ENCODE assay signal across 1 cellular context in the genomic region with DNA sequence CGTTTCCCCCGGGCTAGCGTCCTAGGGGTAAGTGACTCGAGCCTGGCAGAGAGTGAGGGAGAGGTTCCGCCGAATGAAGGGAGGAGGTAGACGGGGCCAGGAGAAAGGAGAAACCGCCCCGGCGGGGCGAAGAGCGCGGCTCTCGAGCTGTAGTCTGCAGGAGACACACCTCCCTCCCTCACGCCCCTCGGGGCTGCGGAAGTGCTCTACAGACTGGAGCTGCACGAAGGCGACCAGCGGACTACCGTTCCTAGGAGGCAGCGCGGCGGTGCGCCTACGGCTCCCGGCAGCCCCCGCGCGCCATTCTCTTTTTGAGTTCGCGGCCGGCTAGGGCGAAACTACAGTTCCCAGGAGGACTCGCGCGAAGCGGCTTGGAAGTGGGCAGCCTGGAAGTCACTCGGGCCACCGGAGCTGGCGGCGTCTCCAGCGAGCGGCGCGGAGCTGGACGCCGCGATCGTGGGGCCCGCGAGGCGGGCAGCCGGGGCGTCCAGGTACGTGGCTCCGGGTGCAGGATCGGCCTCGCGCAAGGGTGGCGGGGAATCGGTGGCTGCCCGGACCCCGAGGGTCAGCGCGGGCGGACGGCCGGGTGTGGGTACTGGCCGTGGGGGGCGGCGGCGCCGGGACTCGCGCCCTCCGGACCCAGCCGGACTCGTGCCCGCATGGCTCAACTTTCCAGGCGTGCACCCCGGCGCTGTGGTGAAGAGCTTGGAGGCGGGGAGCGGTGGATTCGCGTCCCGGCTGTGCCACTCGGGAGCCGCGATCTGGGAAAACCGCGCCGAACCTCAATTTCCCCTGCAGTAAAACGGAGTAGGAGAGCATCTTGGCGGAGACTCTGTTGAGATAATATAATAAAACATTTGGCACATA.
TF ChIP-seq lines count a peak whose summit lies in the region.

A gene with protein sequence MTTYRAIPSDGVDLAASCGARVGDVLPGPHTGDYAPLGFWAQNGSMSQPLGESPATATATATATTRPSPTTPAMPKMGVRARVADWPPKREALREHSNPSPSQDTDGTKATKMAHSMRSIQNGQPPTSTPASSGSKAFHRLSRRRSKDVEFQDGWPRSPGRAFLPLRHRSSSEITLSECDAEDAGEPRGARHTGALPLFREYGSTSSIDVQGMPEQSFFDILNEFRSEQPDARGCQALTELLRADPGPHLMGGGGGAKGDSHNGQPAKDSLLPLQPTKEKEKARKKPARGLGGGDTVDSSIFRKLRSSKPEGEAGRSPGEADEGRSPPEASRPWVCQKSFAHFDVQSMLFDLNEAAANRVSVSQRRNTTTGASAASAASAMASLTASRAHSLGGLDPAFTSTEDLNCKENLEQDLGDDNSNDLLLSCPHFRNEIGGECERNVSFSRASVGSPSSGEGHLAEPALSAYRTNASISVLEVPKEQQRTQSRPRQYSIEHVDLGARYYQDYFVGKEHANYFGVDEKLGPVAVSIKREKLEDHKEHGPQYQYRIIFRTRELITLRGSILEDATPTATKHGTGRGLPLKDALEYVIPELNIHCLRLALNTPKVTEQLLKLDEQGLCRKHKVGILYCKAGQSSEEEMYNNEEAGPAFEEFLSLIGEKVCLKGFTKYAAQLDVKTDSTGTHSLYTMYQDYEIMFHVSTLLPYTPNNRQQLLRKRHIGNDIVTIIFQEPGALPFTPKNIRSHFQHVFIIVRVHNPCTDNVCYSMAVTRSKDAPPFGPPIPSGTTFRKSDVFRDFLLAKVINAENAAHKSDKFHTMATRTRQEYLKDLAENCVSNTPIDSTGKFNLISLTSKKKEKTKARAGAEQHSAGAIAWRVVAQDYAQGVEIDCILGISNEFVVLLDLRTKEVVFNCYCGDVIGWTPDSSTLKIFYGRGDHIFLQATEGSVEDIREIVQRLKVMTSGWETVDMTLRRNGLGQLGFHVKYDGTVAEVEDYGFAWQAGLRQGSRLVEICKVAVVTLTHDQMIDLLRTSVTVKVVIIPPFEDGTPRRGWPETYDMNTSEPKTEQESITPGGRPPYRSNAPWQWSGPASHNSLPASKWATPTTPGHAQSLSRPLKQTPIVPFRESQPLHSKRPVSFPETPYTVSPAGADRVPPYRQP (N-terminal part only) (plus strand): TSS at position 341 of the 867 bp plus-strand sequence. CDS start 174,358 bp downstream, outside the sequence.

TF ChIP-seq in K562, 482 proteins besides CTCF, POLR2A, EP300 and RAD21 (continued from another document and continues in another):
- TF ChIP-seq, protein P1, sequence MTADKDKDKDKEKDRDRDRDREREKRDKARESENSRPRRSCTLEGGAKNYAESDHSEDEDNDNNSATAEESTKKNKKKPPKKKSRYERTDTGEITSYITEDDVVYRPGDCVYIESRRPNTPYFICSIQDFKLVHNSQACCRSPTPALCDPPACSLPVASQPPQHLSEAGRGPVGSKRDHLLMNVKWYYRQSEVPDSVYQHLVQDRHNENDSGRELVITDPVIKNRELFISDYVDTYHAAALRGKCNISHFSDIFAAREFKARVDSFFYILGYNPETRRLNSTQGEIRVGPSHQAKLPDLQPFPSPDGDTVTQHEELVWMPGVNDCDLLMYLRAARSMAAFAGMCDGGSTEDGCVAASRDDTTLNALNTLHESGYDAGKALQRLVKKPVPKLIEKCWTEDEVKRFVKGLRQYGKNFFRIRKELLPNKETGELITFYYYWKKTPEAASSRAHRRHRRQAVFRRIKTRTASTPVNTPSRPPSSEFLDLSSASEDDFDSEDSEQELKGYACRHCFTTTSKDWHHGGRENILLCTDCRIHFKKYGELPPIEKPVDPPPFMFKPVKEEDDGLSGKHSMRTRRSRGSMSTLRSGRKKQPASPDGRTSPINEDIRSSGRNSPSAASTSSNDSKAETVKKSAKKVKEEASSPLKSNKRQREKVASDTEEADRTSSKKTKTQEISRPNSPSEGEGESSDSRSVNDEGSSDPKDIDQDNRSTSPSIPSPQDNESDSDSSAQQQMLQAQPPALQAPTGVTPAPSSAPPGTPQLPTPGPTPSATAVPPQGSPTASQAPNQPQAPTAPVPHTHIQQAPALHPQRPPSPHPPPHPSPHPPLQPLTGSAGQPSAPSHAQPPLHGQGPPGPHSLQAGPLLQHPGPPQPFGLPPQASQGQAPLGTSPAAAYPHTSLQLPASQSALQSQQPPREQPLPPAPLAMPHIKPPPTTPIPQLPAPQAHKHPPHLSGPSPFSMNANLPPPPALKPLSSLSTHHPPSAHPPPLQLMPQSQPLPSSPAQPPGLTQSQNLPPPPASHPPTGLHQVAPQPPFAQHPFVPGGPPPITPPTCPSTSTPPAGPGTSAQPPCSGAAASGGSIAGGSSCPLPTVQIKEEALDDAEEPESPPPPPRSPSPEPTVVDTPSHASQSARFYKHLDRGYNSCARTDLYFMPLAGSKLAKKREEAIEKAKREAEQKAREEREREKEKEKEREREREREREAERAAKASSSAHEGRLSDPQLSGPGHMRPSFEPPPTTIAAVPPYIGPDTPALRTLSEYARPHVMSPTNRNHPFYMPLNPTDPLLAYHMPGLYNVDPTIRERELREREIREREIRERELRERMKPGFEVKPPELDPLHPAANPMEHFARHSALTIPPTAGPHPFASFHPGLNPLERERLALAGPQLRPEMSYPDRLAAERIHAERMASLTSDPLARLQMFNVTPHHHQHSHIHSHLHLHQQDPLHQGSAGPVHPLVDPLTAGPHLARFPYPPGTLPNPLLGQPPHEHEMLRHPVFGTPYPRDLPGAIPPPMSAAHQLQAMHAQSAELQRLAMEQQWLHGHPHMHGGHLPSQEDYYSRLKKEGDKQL (CRISPR knock-in tag; IDR thresholded peaks at IDR 0.05; ENCODE audit: borderline replicate concordance) = no peak
- peak; percentile 25 for TF ChIP-seq JUND (IDR thresholded peaks at IDR 0.05; ENCODE audit: borderline replicate concordance, low read depth, low read length)
- no peak; the same call in 2 of the 3 replicates for TF ChIP-seq JUND (tag; IDR thresholded peaks at IDR 0.05; ENCODE audit: borderline replicate concordance, low read depth, low read length)
- no peak for TF ChIP-seq BMI1 (IDR thresholded peaks at IDR 0.05; ENCODE audit: low read length)
- TF ChIP-seq MYBL2 (IDR thresholded peaks at IDR 0.05; ENCODE audit: low read depth) = no peak
- no peak for TF ChIP-seq MYBL2 (CRISPR knock-in tag; IDR thresholded peaks at IDR 0.05; ENCODE audit: borderline replicate concordance)
- TF ChIP-seq, protein P2, sequence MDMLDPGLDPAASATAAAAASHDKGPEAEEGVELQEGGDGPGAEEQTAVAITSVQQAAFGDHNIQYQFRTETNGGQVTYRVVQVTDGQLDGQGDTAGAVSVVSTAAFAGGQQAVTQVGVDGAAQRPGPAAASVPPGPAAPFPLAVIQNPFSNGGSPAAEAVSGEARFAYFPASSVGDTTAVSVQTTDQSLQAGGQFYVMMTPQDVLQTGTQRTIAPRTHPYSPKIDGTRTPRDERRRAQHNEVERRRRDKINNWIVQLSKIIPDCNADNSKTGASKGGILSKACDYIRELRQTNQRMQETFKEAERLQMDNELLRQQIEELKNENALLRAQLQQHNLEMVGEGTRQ (CRISPR knock-in tag; IDR thresholded peaks at IDR 0.05) = no peak
- TF ChIP-seq TSC22D4 (tag; IDR thresholded peaks at IDR 0.05) = no peak
- TF ChIP-seq, protein P3, sequence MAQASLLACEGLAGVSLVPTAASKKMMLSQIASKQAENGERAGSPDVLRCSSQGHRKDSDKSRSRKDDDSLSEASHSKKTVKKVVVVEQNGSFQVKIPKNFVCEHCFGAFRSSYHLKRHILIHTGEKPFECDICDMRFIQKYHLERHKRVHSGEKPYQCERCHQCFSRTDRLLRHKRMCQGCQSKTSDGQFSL (CRISPR knock-in tag; IDR thresholded peaks at IDR 0.05) = no peak
- TF ChIP-seq, protein P3 (tag; IDR thresholded peaks at IDR 0.05) = 0 out of 4 replicates have a peak, but pooled peaks of 1 of the 2 experiments have one; percentile 11
- no peak for TF ChIP-seq CEBPG (CRISPR knock-in tag; IDR thresholded peaks at IDR 0.05)
- no peak for TF ChIP-seq CEBPG (tag; conservative IDR thresholded peaks at IDR 0.05 in 1 of 2, IDR thresholded peaks at IDR 0.05 in 1 of 2)
- TF ChIP-seq OTX1 (CRISPR knock-in tag; IDR thresholded peaks at IDR 0.05) = no peak
- TF ChIP-seq MYC (IDR thresholded peaks at IDR 0.05; ENCODE audit: low read depth, low read length) = peak; percentile 70; the same call in 1 of the 2 replicates
- no peak for TF ChIP-seq MYC (CRISPR knock-in tag; IDR thresholded peaks at IDR 0.05; ENCODE audit: borderline replicate concordance, low read depth)
- TF ChIP-seq ZNF436 (CRISPR knock-in tag; IDR thresholded peaks at IDR 0.05) = no peak
- TF ChIP-seq MCM5 (IDR thresholded peaks at IDR 0.05; ENCODE audit: low read depth) = no peak
- no peak for TF ChIP-seq ZNF121 (CRISPR knock-in tag; conservative IDR thresholded peaks at IDR 0.05)
- TF ChIP-seq SAFB (IDR thresholded peaks at IDR 0.05; ENCODE audit: borderline replicate concordance, low read depth, low read length) = 0 out of 2 replicates have a peak, but pooled peaks have one; percentile 60
- TF ChIP-seq ZNF311 (CRISPR knock-in tag; IDR thresholded peaks at IDR 0.05) = no peak; the same call in 1 of the 2 replicates
- TF ChIP-seq NR3C1 (CRISPR knock-in tag; IDR thresholded peaks at IDR 0.05) = no peak
- TF ChIP-seq CBFB (CRISPR knock-in tag; IDR thresholded peaks at IDR 0.05) = no peak
- no peak for TF ChIP-seq POLR2H (tag; IDR thresholded peaks at IDR 0.05; ENCODE audit: low read depth)
- no peak for TF ChIP-seq TGIF2 (CRISPR knock-in tag; IDR thresholded peaks at IDR 0.05)
- TF ChIP-seq MBD2 (IDR thresholded peaks at IDR 0.05; ENCODE audit: borderline replicate concordance, low read depth) = peak; percentile 79
- TF ChIP-seq DPF2 (IDR thresholded peaks at IDR 0.05) = no peak
- peak; percentile 95 for TF ChIP-seq ZNF143 (CRISPR knock-in tag; IDR thresholded peaks at IDR 0.05)
- TF ChIP-seq SLC30A9 (CRISPR knock-in tag; IDR thresholded peaks at IDR 0.05) = no peak
- no peak for TF ChIP-seq ZNF124 (CRISPR knock-in tag; IDR thresholded peaks at IDR 0.05)
- TF ChIP-seq U2AF1 (optimal IDR thresholded peaks at IDR 0.05; ENCODE audit: low read depth, low read length) = peak; percentile 48
- peak; percentile 36 to 66; a peak in 2 of 4 replicates for TF ChIP-seq NONO (IDR thresholded peaks at IDR 0.05; ENCODE audit: low read depth in 2 of 2, low read length in 1 of 2)
- TF ChIP-seq, protein P4, sequence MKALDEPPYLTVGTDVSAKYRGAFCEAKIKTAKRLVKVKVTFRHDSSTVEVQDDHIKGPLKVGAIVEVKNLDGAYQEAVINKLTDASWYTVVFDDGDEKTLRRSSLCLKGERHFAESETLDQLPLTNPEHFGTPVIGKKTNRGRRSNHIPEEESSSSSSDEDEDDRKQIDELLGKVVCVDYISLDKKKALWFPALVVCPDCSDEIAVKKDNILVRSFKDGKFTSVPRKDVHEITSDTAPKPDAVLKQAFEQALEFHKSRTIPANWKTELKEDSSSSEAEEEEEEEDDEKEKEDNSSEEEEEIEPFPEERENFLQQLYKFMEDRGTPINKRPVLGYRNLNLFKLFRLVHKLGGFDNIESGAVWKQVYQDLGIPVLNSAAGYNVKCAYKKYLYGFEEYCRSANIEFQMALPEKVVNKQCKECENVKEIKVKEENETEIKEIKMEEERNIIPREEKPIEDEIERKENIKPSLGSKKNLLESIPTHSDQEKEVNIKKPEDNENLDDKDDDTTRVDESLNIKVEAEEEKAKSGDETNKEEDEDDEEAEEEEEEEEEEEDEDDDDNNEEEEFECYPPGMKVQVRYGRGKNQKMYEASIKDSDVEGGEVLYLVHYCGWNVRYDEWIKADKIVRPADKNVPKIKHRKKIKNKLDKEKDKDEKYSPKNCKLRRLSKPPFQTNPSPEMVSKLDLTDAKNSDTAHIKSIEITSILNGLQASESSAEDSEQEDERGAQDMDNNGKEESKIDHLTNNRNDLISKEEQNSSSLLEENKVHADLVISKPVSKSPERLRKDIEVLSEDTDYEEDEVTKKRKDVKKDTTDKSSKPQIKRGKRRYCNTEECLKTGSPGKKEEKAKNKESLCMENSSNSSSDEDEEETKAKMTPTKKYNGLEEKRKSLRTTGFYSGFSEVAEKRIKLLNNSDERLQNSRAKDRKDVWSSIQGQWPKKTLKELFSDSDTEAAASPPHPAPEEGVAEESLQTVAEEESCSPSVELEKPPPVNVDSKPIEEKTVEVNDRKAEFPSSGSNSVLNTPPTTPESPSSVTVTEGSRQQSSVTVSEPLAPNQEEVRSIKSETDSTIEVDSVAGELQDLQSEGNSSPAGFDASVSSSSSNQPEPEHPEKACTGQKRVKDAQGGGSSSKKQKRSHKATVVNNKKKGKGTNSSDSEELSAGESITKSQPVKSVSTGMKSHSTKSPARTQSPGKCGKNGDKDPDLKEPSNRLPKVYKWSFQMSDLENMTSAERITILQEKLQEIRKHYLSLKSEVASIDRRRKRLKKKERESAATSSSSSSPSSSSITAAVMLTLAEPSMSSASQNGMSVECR (CRISPR knock-in tag; IDR thresholded peaks at IDR 0.05) = peak; percentile 65; the same call in 1 of the 2 replicates
- TF ChIP-seq ZNF217 (CRISPR knock-in tag; IDR thresholded peaks at IDR 0.05) = no peak
- TF ChIP-seq ZNF668 (CRISPR knock-in tag; IDR thresholded peaks at IDR 0.05) = no peak
- no peak for TF ChIP-seq ARID1B (IDR thresholded peaks at IDR 0.05)
- TF ChIP-seq, protein P5, sequence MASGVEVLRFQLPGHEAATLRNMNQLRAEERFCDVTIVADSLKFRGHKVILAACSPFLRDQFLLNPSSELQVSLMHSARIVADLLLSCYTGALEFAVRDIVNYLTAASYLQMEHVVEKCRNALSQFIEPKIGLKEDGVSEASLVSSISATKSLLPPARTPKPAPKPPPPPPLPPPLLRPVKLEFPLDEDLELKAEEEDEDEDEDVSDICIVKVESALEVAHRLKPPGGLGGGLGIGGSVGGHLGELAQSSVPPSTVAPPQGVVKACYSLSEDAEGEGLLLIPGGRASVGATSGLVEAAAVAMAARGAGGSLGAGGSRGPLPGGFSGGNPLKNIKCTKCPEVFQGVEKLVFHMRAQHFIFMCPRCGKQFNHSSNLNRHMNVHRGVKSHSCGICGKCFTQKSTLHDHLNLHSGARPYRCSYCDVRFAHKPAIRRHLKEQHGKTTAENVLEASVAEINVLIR (CRISPR knock-in tag; IDR thresholded peaks at IDR 0.05) = no peak
- no peak for TF ChIP-seq MCM3 (IDR thresholded peaks at IDR 0.05)
- TF ChIP-seq ZNF764 (CRISPR knock-in tag; IDR thresholded peaks at IDR 0.05; ENCODE audit: low read depth) = no peak
- no peak for TF ChIP-seq CSDE1 (IDR thresholded peaks at IDR 0.05)
- TF ChIP-seq NR2C1 (IDR thresholded peaks at IDR 0.05) = 0 out of 2 replicates have a peak, but pooled peaks have one; percentile 44
- TF ChIP-seq NR2C1 (tag; IDR thresholded peaks at IDR 0.05) = peak; percentile 87
- 0 out of 2 replicates have a peak, but pooled peaks have one; percentile 8 for TF ChIP-seq ZNF134 (CRISPR knock-in tag; conservative IDR thresholded peaks at IDR 0.05)
- TF ChIP-seq, protein P6, sequence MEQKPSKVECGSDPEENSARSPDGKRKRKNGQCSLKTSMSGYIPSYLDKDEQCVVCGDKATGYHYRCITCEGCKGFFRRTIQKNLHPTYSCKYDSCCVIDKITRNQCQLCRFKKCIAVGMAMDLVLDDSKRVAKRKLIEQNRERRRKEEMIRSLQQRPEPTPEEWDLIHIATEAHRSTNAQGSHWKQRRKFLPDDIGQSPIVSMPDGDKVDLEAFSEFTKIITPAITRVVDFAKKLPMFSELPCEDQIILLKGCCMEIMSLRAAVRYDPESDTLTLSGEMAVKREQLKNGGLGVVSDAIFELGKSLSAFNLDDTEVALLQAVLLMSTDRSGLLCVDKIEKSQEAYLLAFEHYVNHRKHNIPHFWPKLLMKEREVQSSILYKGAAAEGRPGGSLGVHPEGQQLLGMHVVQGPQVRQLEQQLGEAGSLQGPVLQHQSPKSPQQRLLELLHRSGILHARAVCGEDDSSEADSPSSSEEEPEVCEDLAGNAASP (IDR thresholded peaks at IDR 0.05) = no peak
- no peak; the same call in 1 of the 2 replicates for TF ChIP-seq SOX6 (IDR thresholded peaks at IDR 0.05)
- no peak for TF ChIP-seq CHCHD3 (CRISPR knock-in tag; IDR thresholded peaks at IDR 0.05)
- TF ChIP-seq SETDB1 (IDR thresholded peaks at IDR 0.05; ENCODE audit: low read length) = no peak
